Comparison of ENCODE assay signal across 1 cellular context in genomic region chr9:130128782-130129424, GRCh38.
TF ChIP-seq lines count a peak whose summit lies in the region.

No MANE protein-coding gene starts in this region.

TF ChIP-seq in SK-N-SH, 30 proteins besides CTCF, POLR2A, EP300 and RAD21 (continued from another document):
- no peak for TF ChIP-seq REST (IDR thresholded peaks at IDR 0.05; ENCODE audit: low read depth, low read length)
- no peak for TF ChIP-seq FOXJ3 (CRISPR knock-in tag; IDR thresholded peaks at IDR 0.05)
- no peak for TF ChIP-seq EZH2phosphoT487 (IDR thresholded peaks at IDR 0.05; ENCODE audit: borderline replicate concordance, low read depth)
- TF ChIP-seq ZBTB33 (IDR thresholded peaks at IDR 0.05; ENCODE audit: borderline replicate concordance, low read depth), result no peak
- TF ChIP-seq PBX3 (IDR thresholded peaks at IDR 0.05), result peak; percentile 47; the same call in 1 of the 2 replicates
- peak; percentile 84 for TF ChIP-seq FOSL2 (IDR thresholded peaks at IDR 0.05; ENCODE audit: borderline replicate concordance, low read depth)
- TF ChIP-seq RCOR1 (IDR thresholded peaks at IDR 0.05; ENCODE audit: low read length), result no peak
- TF ChIP-seq MAX (IDR thresholded peaks at IDR 0.05; ENCODE audit: low read depth), result peak; percentile 73
- TF ChIP-seq MEF2A (IDR thresholded peaks at IDR 0.05; ENCODE audit: borderline replicate concordance, low read depth), result no peak
- TF ChIP-seq GATA2 (CRISPR knock-in tag; IDR thresholded peaks at IDR 0.05), result no peak
- no peak for TF ChIP-seq TAF1 (IDR thresholded peaks at IDR 0.05; ENCODE audit: borderline replicate concordance, low read depth, low read length)
- TF ChIP-seq USF2 (IDR thresholded peaks at IDR 0.05; ENCODE audit: borderline replicate concordance, low read depth, low read length), result no peak
- no peak for TF ChIP-seq USF1 (IDR thresholded peaks at IDR 0.05; ENCODE audit: borderline replicate concordance, low read depth)
- peak; percentile 74 for TF ChIP-seq TCF12 (IDR thresholded peaks at IDR 0.05)
- TF ChIP-seq NRF1 (IDR thresholded peaks at IDR 0.05; ENCODE audit: low read depth, low read length), result no peak
